In genomic region chr14:62451221-62451620, GRCh38 we compare ENCODE assay signal across 20 cellular contexts.
A peak's percentile ranks its signal among the peaks of the same experiment; 100 is the strongest.
DNase-seq lines count a peak whose midpoint lies in the region; ATAC-seq and TF ChIP-seq lines count a peak whose summit lies in the region.
"Had no signal": no experiment of that assay in that cellular context is flagged by ENCODE, and none has a peak within 500 bp of the region (broad histone marks: within the 10 kb centered on the region; RNA-seq: fewer than 3 reads in every experiment).

No MANE protein-coding gene starts in this region.

- H3K27ac ChIP-seq in GM23338 (ENCODE audit: low read depth) = no peak overlapping the region
- H3K27ac ChIP-seq: 22Rv1; A549; BLaER1 treated with 17β-estradiol and CSF1 and Interleukin-3, amounts not matched to agents 10 nM and 100 nM; C4-2B had no signal

- H2AFZ ChIP-seq in GM23338 = no peak overlapping the region

- no peaks in the 10 kb centered on the region for H3F3A ChIP-seq in GM23338 (replicated peaks; ENCODE audit: low read depth)

- peaks cover 7% of the 10 kb centered on the region; the same call in 2 of the 3 replicates for H3K4me1 Mint-ChIP-seq in GM23338
- H3K4me1 Mint-ChIP-seq: B cell had no signal

- no peak for ATAC-seq in GM23338
- ATAC-seq: A549; CD8-positive, alpha-beta T cell had no signal

- H3K9me3 Mint-ChIP-seq in GM23338 = peaks cover 19% of the 10 kb centered on the region

- H3K4me3 Mint-ChIP-seq in GM23338 = no peak overlapping the region
- H3K4me3 Mint-ChIP-seq: B cell; CD4-positive, alpha-beta T cell; CD8-positive, alpha-beta T cell had no signal

- DNase-seq in GM23338 (ENCODE audit: low spot score) (no peak), LNCaP clone FGC (ENCODE audit: low read depth) (peak; percentile 17), epithelial cell of esophagus (ENCODE audit: low read depth) (peak; percentile 64), left kidney (ENCODE audit: low read depth, low spot score) (peak; percentile 3), NCI-H1092 (lab: John Stamatoyannopoulos, UW) (no peak), GDM1 (lab: John Stamatoyannopoulos, UW) (no peak), G401 (ENCODE audit: low spot score) (no peak)
- no peak for DNase-seq in activated naive CD4-positive, alpha-beta T cell treated with Interleukin-2 at 50 U/mL for 16 hours
- DNase-seq: AML-193; Caco-2; Calu3; CD4-positive, alpha-beta T cell; CD8-positive, alpha-beta T cell; DMS79 treated with DMSO at 0.1 percent for 48 hours; GF-D8 had no signal

- no peaks in the 10 kb centered on the region for H3K79me2 ChIP-seq in GM23338 (replicated peaks; ENCODE audit: insufficient read depth)

- H3K4me3 ChIP-seq in GM23338 (no peak overlapping the region), LNCaP clone FGC (ENCODE audit: low read depth, low read length) (no peak overlapping the region), epithelial cell of esophagus (ENCODE audit: low read length) (no peak overlapping the region)
- H3K4me3 ChIP-seq: A549; BLaER1 treated with 17β-estradiol and CSF1 and Interleukin-3, amounts not matched to agents 10 nM and 100 nM had no signal

- H3K27ac Mint-ChIP-seq in GM23338 = peak overlapping the region; percentile 19; the same call in 1 of the 2 replicates
- H3K27ac Mint-ChIP-seq: B cell; CD4-positive, alpha-beta T cell; CD8-positive, alpha-beta T cell had no signal

- H3K4me2 ChIP-seq in GM23338 = no peak overlapping the region
- H3K4me2 ChIP-seq: A549; BLaER1 treated with 17β-estradiol and CSF1 and Interleukin-3, amounts not matched to agents 10 nM and 100 nM had no signal

- no peak for TF ChIP-seq CTCF in GM23338 (conservative IDR thresholded peaks at IDR 0.05; ENCODE audit: low read depth in 2 of 2)
- no peak for TF ChIP-seq CTCF in LNCaP clone FGC (IDR thresholded peaks at IDR 0.05; ENCODE audit: control insufficient read depth, extremely low read depth, insufficient read depth)
- TF ChIP-seq CTCF in epithelial cell of esophagus (IDR thresholded peaks at IDR 0.05; ENCODE audit: insufficient read depth, low read depth, low read length, missing control alignments) = no peak

- H3K4me1 ChIP-seq in GM23338 (ENCODE audit: insufficient read depth) = peaks cover 9% of the 10 kb centered on the region
- H3K4me1 ChIP-seq: A549; BLaER1 treated with 17β-estradiol and CSF1 and Interleukin-3, amounts not matched to agents 10 nM and 100 nM; Caco-2 had no signal

- no peaks in the 10 kb centered on the region for H3K27me3 ChIP-seq in GM23338 (ENCODE audit: insufficient read depth)
- H3K27me3 ChIP-seq: BLaER1 treated with 17β-estradiol and CSF1 and Interleukin-3, amounts not matched to agents 10 nM and 100 nM had no signal

- H3K36me3 Mint-ChIP-seq in GM23338 (ENCODE audit: low read depth) = peaks cover 23% of the 10 kb centered on the region; the same call in 2 of the 3 replicates
- H3K36me3 Mint-ChIP-seq: CD8-positive, alpha-beta T cell had no signal

- peaks cover 3% of the 10 kb centered on the region for H3K27me3 Mint-ChIP-seq in GM23338 (ENCODE audit: insufficient read depth, low read depth, poor library complexity)
- H3K27me3 Mint-ChIP-seq: B cell; CD4-positive, alpha-beta T cell had no signal

- H3K36me3 ChIP-seq in GM23338 (ENCODE audit: insufficient read depth) = no peaks in the 10 kb centered on the region
- H3K36me3 ChIP-seq: BLaER1 treated with 17β-estradiol and CSF1 and Interleukin-3, amounts not matched to agents 10 nM and 100 nM had no signal

- 0 out of 2 replicates have a peak, but pooled peaks cover 5% of the 10 kb centered on the region for H3K9me2 ChIP-seq in GM23338 (ENCODE audit: insufficient read depth)

- no peaks in the 10 kb centered on the region for H4K20me1 ChIP-seq in GM23338 (replicated peaks; ENCODE audit: insufficient read depth)
- H4K20me1 ChIP-seq: BLaER1 treated with 17β-estradiol and CSF1 and Interleukin-3, amounts not matched to agents 10 nM and 100 nM had no signal

- in situ Hi-C loops in G401 (cut with HindIII; ENCODE audit: low sequenced_read_pairs) = no loop called here

TF ChIP-seq in GM23338, 12 proteins besides CTCF, POLR2A, EP300 and RAD21 (continues in another document):
- TF ChIP-seq EZH2phosphoT487 (IDR thresholded peaks at IDR 0.05; ENCODE audit: unreplicated experiment) (no peak), STAT1 (IDR thresholded peaks at IDR 0.05; ENCODE audit: unreplicated experiment) (no peak), ZNF114 (CRISPR knock-in tag; IDR thresholded peaks at IDR 0.05) (no peak), NANOG (IDR thresholded peaks at IDR 0.05; ENCODE audit: borderline replicate concordance) (no peak), REST (IDR thresholded peaks at IDR 0.05; ENCODE audit: unreplicated experiment) (no peak), ZNF462 (CRISPR knock-in tag; IDR thresholded peaks at IDR 0.05) (no peak)

Comparison
In these comparisons a context has a peak if more than half of its experiments do, and no peak if none do; other contexts are left out.
1. DNase-seq: peak in LNCaP clone FGC (single experiment), epithelial cell of esophagus (single experiment) and left kidney (single experiment); none in GM23338 (single experiment), NCI-H1092 (single experiment), activated naive CD4-positive, alpha-beta T cell treated with Interleukin-2 at 50 U/mL for 16 hours (single experiment), GDM1 (single experiment) and G401 (single experiment).